Comparison of ENCODE assay signal across 14 cellular contexts in the genomic region with DNA sequence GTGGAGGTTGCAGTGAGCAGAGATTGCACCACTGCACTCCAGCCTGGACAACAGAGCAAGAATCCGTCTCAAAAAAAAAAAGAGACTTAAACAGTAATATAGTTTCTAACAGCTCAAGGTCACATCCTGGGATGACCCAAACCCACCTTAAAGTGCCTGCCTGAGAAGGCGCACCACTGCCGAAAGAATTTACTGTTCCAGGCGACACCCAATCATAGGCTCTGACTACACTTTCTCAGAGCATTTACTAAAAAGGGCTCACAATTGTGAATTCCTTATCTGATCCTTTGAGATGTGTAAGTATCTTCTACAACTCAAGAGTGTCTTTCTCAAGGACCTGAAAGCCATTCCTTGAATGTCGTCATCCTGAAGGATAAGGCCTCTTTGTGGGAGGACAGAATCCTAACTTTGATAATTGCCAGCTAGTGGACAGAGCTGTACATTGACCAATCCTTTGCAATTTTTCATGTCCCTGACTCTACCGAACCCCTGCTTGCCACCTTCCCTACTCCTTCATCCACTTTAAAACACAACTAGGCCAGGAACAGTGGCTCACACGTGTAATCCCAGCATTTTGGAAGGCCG.
"Had no signal": no experiment of that assay in that cellular context is flagged by ENCODE, and none has a peak within 500 bp of the region (broad histone marks: within the 10 kb centered on the region; RNA-seq: fewer than 3 reads in every experiment).

No MANE protein-coding gene starts in this region.

- H3K27me3 ChIP-seq: pancreas had no signal

- ATAC-seq: esophagus mucosa, left ventricle myocardium superior, pancreas had no signal

- H3K4me3 Mint-ChIP-seq: activated T-cell treated with anti-CD3 and anti-CD28 coated beads, Interleukin-2, amount 50 U/mL, for 24 hours; memory B cell had no signal

- H3K9me3 ChIP-seq: pancreas, thoracic aorta had no signal

- H3K27ac Mint-ChIP-seq: activated T-cell treated with anti-CD3 and anti-CD28 coated beads, Interleukin-2, amount 50 U/mL, for 24 hours; memory B cell had no signal

- FAIRE-seq: endometrium, pancreas had no signal

- H3K36me3 ChIP-seq: pancreas, thoracic aorta had no signal

- H3K9me3 Mint-ChIP-seq: activated T-cell treated with anti-CD3 and anti-CD28 coated beads, Interleukin-2, amount 50 U/mL, for 24 hours; memory B cell had no signal

- H3K4me3 ChIP-seq: pancreas, thoracic aorta had no signal

- H3K36me3 Mint-ChIP-seq: memory B cell had no signal

- H3K27ac ChIP-seq: pancreas, thoracic aorta had no signal

- DNase-seq: activated CD4-positive, alpha-beta T cell treated with anti-CD3 and anti-CD28 coated beads, Interleukin-2, amount 50 U/mL, for 48 hours; activated CD4-positive, CD25-positive, alpha-beta regulatory T cell treated with anti-CD3 and anti-CD28 coated beads, Interleukin-2, amount 50 U/mL, for 72 hours; activated gamma-delta T cell; activated T-cell treated with anti-CD3 and anti-CD28 coated beads, Interleukin-2, amount 50 U/mL, for 24 hours; hypothalamus; left ventricle myocardium superior; pancreas; stimulated activated CD4-positive, alpha-beta T cell treated with anti-CD3 and anti-CD28 coated beads, Interleukin-12 subunit alpha, Interleukin-12 subunit beta, amount 100 ng/mL, for 4 hours; stimulated activated CD4-positive, alpha-beta T cell treated with anti-CD3 and anti-CD28 coated beads, Interleukin-2, amount 100 ng/mL, for 24 hours; T-helper 9 cell had no signal

- H3K27me3 Mint-ChIP-seq: activated T-cell treated with anti-CD3 and anti-CD28 coated beads, Interleukin-2, amount 50 U/mL, for 24 hours; memory B cell had no signal
